ENCODE assay signal across 13 cellular contexts in genomic region chr3:179000144-179000543, GRCh38.
A peak's percentile ranks its signal among the peaks of the same experiment; 100 is the strongest.
DNase-seq lines count a peak whose midpoint lies in the region; ATAC-seq and TF ChIP-seq lines count a peak whose summit lies in the region.
"Had no signal": no experiment of that assay in that cellular context is flagged by ENCODE, and none has a peak within 500 bp of the region (broad histone marks: within the 10 kb centered on the region; RNA-seq: fewer than 3 reads in every experiment).

No MANE protein-coding gene starts in this region.

- TF ChIP-seq CTCF in GM13977 (IDR thresholded peaks at IDR 0.05; ENCODE audit: extremely low read depth, insufficient read depth, missing control alignments) = no peak
- TF ChIP-seq CTCF in astrocyte of the cerebellum (IDR thresholded peaks at IDR 0.05; ENCODE audit: low read depth, low read length, missing control alignments) = no peak
- TF ChIP-seq CTCF in PC-9 (conservative IDR thresholded peaks at IDR 0.05) = no peak

- BruUV-seq in PC-9 (replicated peaks; lab: Mats Ljungman, UMichigan) = no TSS peak

- POLR2A ChIA-PET in PC-9 (lab: Charles Lee; ENCODE audit: unreplicated experiment) = no interaction called here

- H3F3A ChIP-seq in PC-9 (ENCODE audit: insufficient read depth, low read depth) = no peaks in the 10 kb centered on the region

- intact Hi-C loops in PC-9 (cut with micrococcal nuclease; ENCODE audit: unreplicated experiment) = no loop called here

- CTCF ChIA-PET in PC-9 (lab: Charles Lee) = no interaction called here

- no peaks in the 10 kb centered on the region for H3K36me3 ChIP-seq in PC-9 (ENCODE audit: low read depth)
- H3K36me3 ChIP-seq: right lobe of liver, vagina had no signal

- no peak overlapping the region for H2AFZ ChIP-seq in PC-9

- ATAC-seq in GM19395 (IDR thresholded peaks at IDR 0.05; ENCODE audit: unreplicated experiment) (peak; percentile 54), HG02981 (IDR thresholded peaks at IDR 0.05; ENCODE audit: unreplicated experiment) (peak; percentile 86), HG03139 (IDR thresholded peaks at IDR 0.05; ENCODE audit: unreplicated experiment) (no peak), GM21526 (IDR thresholded peaks at IDR 0.05; ENCODE audit: low FRiP score, unreplicated experiment) (no peak)
- ATAC-seq: heart left ventricle, mucosa of descending colon, right lobe of liver had no signal

- H3K4me2 ChIP-seq in PC-9 = no peak overlapping the region

- H3K27ac ChIP-seq in PC-9 = no peak overlapping the region
- H3K27ac ChIP-seq: dorsolateral prefrontal cortex, heart left ventricle, right lobe of liver, vagina had no signal

- no peaks in the 10 kb centered on the region for H3K79me2 ChIP-seq in PC-9 (ENCODE audit: low read depth)

- DNase-seq in GM13977 (ENCODE audit: low spot score) (peak; percentile 36), astrocyte of the cerebellum (ENCODE audit: low read depth) (peak; percentile 2), PC-9 (no peak), NCI-H510A treated with DMSO at 0.1 percent for 48 hours (lab: John Stamatoyannopoulos, UW) (no peak)
- DNase-seq: dorsolateral prefrontal cortex, heart left ventricle, mucosa of descending colon, right lobe of liver had no signal

- in situ Hi-C loops in GM13977 (cut with MboI; ENCODE audit: low pct_unique_long_range_greater_than_20kb, low sequenced_read_pairs, unreplicated experiment) (loop anchor here (25.0 kb wide), 1 partner anchor 562 kb away; the partner anchor contains the start of gene ACTL6A), astrocyte of the cerebellum (cut with HindIII; ENCODE audit: low sequenced_read_pairs) (no loop called here)

- H3K4me3 ChIP-seq in astrocyte of the cerebellum (ENCODE audit: low read depth, low read length) = no peak overlapping the region
- H3K4me3 ChIP-seq in PC-9 = no peak overlapping the region
- H3K4me3 ChIP-seq: dorsolateral prefrontal cortex, heart left ventricle, mucosa of descending colon, right lobe of liver, vagina had no signal

- no peaks in the 10 kb centered on the region for H3K9me2 ChIP-seq in PC-9 (ENCODE audit: insufficient read depth)

- H3K27me3 ChIP-seq in PC-9 (ENCODE audit: insufficient read depth, low read depth) = no peaks in the 10 kb centered on the region
- H3K27me3 ChIP-seq: dorsolateral prefrontal cortex, heart left ventricle, right lobe of liver, vagina had no signal

- no peaks in the 10 kb centered on the region for H3K9me3 ChIP-seq in PC-9 (ENCODE audit: insufficient read depth, low read depth)
- H3K9me3 ChIP-seq: mucosa of descending colon, right lobe of liver, vagina had no signal

- H4K20me1 ChIP-seq in PC-9 (ENCODE audit: insufficient read depth) = no peaks in the 10 kb centered on the region

- no peaks in the 10 kb centered on the region for H3K4me1 ChIP-seq in PC-9 (replicated peaks; ENCODE audit: insufficient read depth)
- H3K4me1 ChIP-seq: heart left ventricle, right lobe of liver, vagina had no signal

Comparison
In these comparisons a context has a peak if more than half of its experiments do, and no peak if none do; other contexts are left out.
1. DNase-seq: peak in GM13977 (single experiment) and astrocyte of the cerebellum (single experiment); none in PC-9 (0 of 2) and NCI-H510A treated with DMSO at 0.1 percent for 48 hours (single experiment).
2. ATAC-seq: peak in GM19395 (single experiment) and HG02981 (single experiment); none in HG03139 (single experiment) and GM21526 (single experiment).